Comparison of ENCODE assay signal across 13 cellular contexts in genomic region chr2:101829429-101829828, GRCh38.
DNase-seq lines count a peak whose midpoint lies in the region; ATAC-seq, FAIRE-seq and TF ChIP-seq lines count a peak whose summit lies in the region.
"Had no signal": no experiment of that assay in that cellular context is flagged by ENCODE, and none has a peak within 500 bp of the region (broad histone marks: within the 10 kb centered on the region; RNA-seq: fewer than 3 reads in every experiment).

No MANE protein-coding gene starts in this region.

- intact Hi-C loops in heart right ventricle (cut with DNase I) (loop anchor here in 9 of 10 donors (2.0 to 10.0 kb wide), 8 partner anchors 37 to 312 kb away; partner anchors contain the start of gene MAP4K4 (in 5 of the 9)), Right ventricle myocardium inferior (cut with DNase I) (no loop called here)

- no peaks in the 10 kb centered on the region for H3K9me1 ChIP-seq in keratinocyte (ENCODE audit: control insufficient read depth, extremely low read depth, insufficient read depth, low read length)

- H4K20me1 ChIP-seq in keratinocyte (ENCODE audit: control insufficient read depth, extremely low read depth, insufficient read depth, low read length): peaks cover 4% of the 10 kb centered on the region

- DNase-seq in heart right ventricle (no peak), Right ventricle myocardium inferior (ENCODE audit: missing footprints) (no peak), keratinocyte (ENCODE audit: low read depth, low spot score) (no peak), type B pancreatic cell (ENCODE audit: extremely low spot score, unreplicated experiment) (no peak), NCI-H446 treated with DMSO at 0.1 percent for 48 hours (lab: John Stamatoyannopoulos, UW) (no peak), nucleus accumbens (lab: John Stamatoyannopoulos, UW) (no peak)
- no peak for DNase-seq in activated naive CD8-positive, alpha-beta T cell treated with anti-CD3 and anti-CD28 coated beads for 36 hours
- DNase-seq: cortex of kidney, pancreas, SJCRH30 had no signal

- H3K4me1 Mint-ChIP-seq in activated naive CD8-positive, alpha-beta T cell treated with anti-CD3 and anti-CD28 coated beads for 36 hours: peaks cover 59% of the 10 kb centered on the region
- H3K4me1 Mint-ChIP-seq in type B pancreatic cell (ENCODE audit: unreplicated experiment): peaks cover 40% of the 10 kb centered on the region

- dilution Hi-C loops in keratinocyte (cut with MboI; ENCODE audit: extremely low pct_ligation_motif_present, low sequenced_read_pairs): no loop called here

- no peaks in the 10 kb centered on the region for H3K9me3 ChIP-seq in heart right ventricle
- no peaks in the 10 kb centered on the region for H3K9me3 ChIP-seq in keratinocyte (ENCODE audit: control insufficient read depth, low read depth, low read length)
- H3K9me3 ChIP-seq: pancreas, SJCRH30 had no signal

- H3K4me3 ChIP-seq in heart right ventricle (no peak overlapping the region), keratinocyte (ENCODE audit: control insufficient read depth in 2 of 3, extremely low read depth in 1 of 3, insufficient read depth in 2 of 3, low read depth in 1 of 3, low read length in 3 of 3) (no peak overlapping the region)
- H3K4me3 ChIP-seq: pancreas, SJCRH30 had no signal

- no peak for TF ChIP-seq CTCF in heart right ventricle (IDR thresholded peaks at IDR 0.05)
- no peak for TF ChIP-seq CTCF in keratinocyte (optimal IDR thresholded peaks at IDR 0.05 in 1 of 3, IDR thresholded peaks at IDR 0.05 in 1 of 3, conservative IDR thresholded peaks at IDR 0.05 in 1 of 3; ENCODE audit: extremely low read depth in 1 of 3, insufficient read depth in 2 of 3, low read length in 3 of 3)
- TF ChIP-seq CTCF in type B pancreatic cell (conservative IDR thresholded peaks at IDR 0.05): no peak

- no peak for FAIRE-seq in keratinocyte (lab: Jason Lieb, UNC)
- FAIRE-seq: G401.6, GM18507, pancreas had no signal

- H3K36me3 Mint-ChIP-seq in activated naive CD8-positive, alpha-beta T cell treated with anti-CD3 and anti-CD28 coated beads for 36 hours: peaks cover 35% of the 10 kb centered on the region
- H3K36me3 Mint-ChIP-seq in type B pancreatic cell: peaks cover 38% of the 10 kb centered on the region

- H3K27me3 ChIP-seq in heart right ventricle: no peaks in the 10 kb centered on the region
- no peaks in the 10 kb centered on the region for H3K27me3 ChIP-seq in keratinocyte (ENCODE audit: control insufficient read depth, extremely low read depth, insufficient read depth, low read length)
- H3K27me3 ChIP-seq: pancreas, SJCRH30 had no signal

- H3K36me3 ChIP-seq in heart right ventricle (peaks cover 0 to 95% (median 10%) of the 10 kb centered on the region in 9 donors), keratinocyte (ENCODE audit: control insufficient read depth in 2 of 2, extremely low read depth in 1 of 2, insufficient read depth in 2 of 2, low read length in 2 of 2) (peaks cover 12 to 38% of the 10 kb centered on the region in 2 experiments)
- H3K36me3 ChIP-seq: pancreas had no signal

- no peaks in the 10 kb centered on the region for H3K27me3 Mint-ChIP-seq in activated naive CD8-positive, alpha-beta T cell treated with anti-CD3 and anti-CD28 coated beads for 36 hours
- no peaks in the 10 kb centered on the region for H3K27me3 Mint-ChIP-seq in type B pancreatic cell

- no peak overlapping the region for H3K4me2 ChIP-seq in keratinocyte (ENCODE audit: control insufficient read depth, extremely low read depth, insufficient read depth, low read depth, low read length)

- no peaks in the 10 kb centered on the region for H3K9me3 Mint-ChIP-seq in activated naive CD8-positive, alpha-beta T cell treated with anti-CD3 and anti-CD28 coated beads for 36 hours
- H3K9me3 Mint-ChIP-seq in type B pancreatic cell: no peaks in the 10 kb centered on the region

- H3K79me2 ChIP-seq in keratinocyte (ENCODE audit: control insufficient read depth, insufficient read depth, low read length): peaks cover 30% of the 10 kb centered on the region

- H3K4me1 ChIP-seq in heart right ventricle (peaks cover 18 to 73% (median 63%) of the 10 kb centered on the region in 9 donors), keratinocyte (ENCODE audit: control insufficient read depth, extremely low read depth, insufficient read depth, low read length) (peaks cover 34% of the 10 kb centered on the region)

- no peak overlapping the region for H3K9ac ChIP-seq in keratinocyte (ENCODE audit: control insufficient read depth, extremely low read depth, insufficient read depth, low read length)

- H3K4me3 Mint-ChIP-seq in activated naive CD8-positive, alpha-beta T cell treated with anti-CD3 and anti-CD28 coated beads for 36 hours: no peak overlapping the region
- H3K4me3 Mint-ChIP-seq in type B pancreatic cell: no peak overlapping the region

- 59 to 74% methylated on average over 3 of the region's 3 CpGs for WGBS in heart right ventricle, 2 donors

- H2AFZ ChIP-seq in keratinocyte (ENCODE audit: control insufficient read depth, low read length): no peak overlapping the region

- H3K27ac ChIP-seq in heart right ventricle (peak overlapping the region in 9 of 10 donors; percentile 16 to 76 (median 66)), keratinocyte (ENCODE audit: control insufficient read depth, insufficient read depth, low read length) (peak overlapping the region; percentile 58)
- H3K27ac ChIP-seq: pancreas, SJCRH30 had no signal

- ATAC-seq in heart right ventricle (no peak), Right ventricle myocardium inferior (no peak), GM18858 (IDR thresholded peaks at IDR 0.05; ENCODE audit: unreplicated experiment) (no peak)
- ATAC-seq: pancreas had no signal

- H3K27ac Mint-ChIP-seq in activated naive CD8-positive, alpha-beta T cell treated with anti-CD3 and anti-CD28 coated beads for 36 hours: peak overlapping the region; percentile 70
- peak overlapping the region; percentile 64 for H3K27ac Mint-ChIP-seq in type B pancreatic cell
